In genomic region chr20:22583773-22584629, GRCh38 we compare ENCODE assay signal across 9 cellular contexts. TPM values are rescaled to one million over a fixed set of nuclear protein-coding genes. Genes with fewer than 3 reads are reported as not detected.
A peak's percentile ranks its signal among the peaks of the same experiment; 100 is the strongest.
DNase-seq lines count a peak whose midpoint lies in the region; ATAC-seq lines count a peak whose summit lies in the region.
"Had no signal": no experiment of that assay in that cellular context is flagged by ENCODE, and none has a peak within 500 bp of the region (broad histone marks: within the 10 kb centered on the region; RNA-seq: fewer than 3 reads in every experiment).

FOXA2 (minus strand) TSS chr20:22584572; CDS start chr20:22584278, 294 bp downstream.

- H3K4me1 ChIP-seq in HUES6 (ENCODE audit: control insufficient read depth, insufficient read depth, low read length) (peaks cover 41% of the 10 kb centered on the region), adipocyte (ENCODE audit: control insufficient read depth, insufficient read depth, low read length) (peaks cover 8% of the 10 kb centered on the region), mesendoderm (ENCODE audit: control insufficient read depth, low read depth, low read length) (no peaks in the 10 kb centered on the region)

- in situ Hi-C loops in ACHN (cut with HindIII; ENCODE audit: low pct_ligation_motif_present, low pct_unique_long_range_greater_than_20kb, low sequenced_read_pairs), result no loop called here

- H3K4me3 ChIP-seq in HUES6 (ENCODE audit: low read depth, low read length), result peak within 1 kb of the TSS; percentile 53
- peak within 1 kb of the TSS; percentile 27 for H3K4me3 ChIP-seq in adipocyte (ENCODE audit: low read length)
- peak within 1 kb of the TSS; percentile 51 for H3K4me3 ChIP-seq in mesendoderm (ENCODE audit: low read length)

- no peak within 1 kb of the TSS for H2BK120ac ChIP-seq in mesendoderm (ENCODE audit: low read depth, low read length)

- H3K4ac ChIP-seq in mesendoderm (ENCODE audit: low read depth, low read length), result peak within 1 kb of the TSS; percentile 6

- H3K27me3 ChIP-seq in HUES6 (ENCODE audit: control insufficient read depth, insufficient read depth, low read length) (peaks cover 99% of the 10 kb centered on the region), adipocyte (replicated peaks; ENCODE audit: control insufficient read depth, insufficient read depth, low read length) (peaks cover 78% of the 10 kb centered on the region), mesendoderm (ENCODE audit: insufficient read depth, low read length, poor library complexity) (peaks cover 59% of the 10 kb centered on the region)

- H3K23ac ChIP-seq in mesendoderm (ENCODE audit: low read length), result no peak within 1 kb of the TSS

- H3K56ac ChIP-seq in mesendoderm (ENCODE audit: low read length), result peak within 1 kb of the TSS; percentile 85

- peak within 1 kb of the TSS; percentile 50 for H3K4me2 ChIP-seq in mesendoderm (ENCODE audit: low read length)

- WGBS in mesendoderm (ENCODE audit: extremely low coverage, insufficient coverage, low lambda C conversion rate), result no CpG with 5 or more reads among the region's 58 CpGs

- H3K27ac ChIP-seq in HUES6 (ENCODE audit: low read depth, low read length) (no peak within 1 kb of the TSS), mesendoderm (ENCODE audit: low read depth, low read length) (no peak within 1 kb of the TSS)
- H3K27ac ChIP-seq: VCaP had no signal

- peak; percentile 39 for DNase-seq in ACHN
- DNase-seq in adipocyte (ENCODE audit: low read depth), result no peak
- DNase-seq in mesendoderm, result peak; percentile 90
- DNase-seq in NOMO-1 (lab: John Stamatoyannopoulos, UW; ENCODE audit: unreplicated experiment in 2 of 2), result no peak
- no peak for DNase-seq in activated CD4-positive, CD25-positive, alpha-beta regulatory T cell (lab: John Stamatoyannopoulos, UW)

- no peaks in the 10 kb centered on the region for H3K79me2 ChIP-seq in mesendoderm (ENCODE audit: control insufficient read depth, insufficient read depth, low read length)

- peak within 1 kb of the TSS; percentile 16 for H3K18ac ChIP-seq in mesendoderm (ENCODE audit: low read length)

- H3K9me3 ChIP-seq in HUES6 (ENCODE audit: control insufficient read depth, insufficient read depth, low read depth, low read length) (no peaks in the 10 kb centered on the region), adipocyte (ENCODE audit: control insufficient read depth, low read length) (no peaks in the 10 kb centered on the region)

- H3K9ac ChIP-seq in HUES6 (ENCODE audit: low read length), result peak within 1 kb of the TSS; percentile 50
- no peak within 1 kb of the TSS for H3K9ac ChIP-seq in adipocyte (ENCODE audit: low read length)
- H3K9ac ChIP-seq in mesendoderm (ENCODE audit: low read length), result peak within 1 kb of the TSS; percentile 74

- H2AK5ac ChIP-seq in mesendoderm (ENCODE audit: low read length), result no peak within 1 kb of the TSS

- no peak within 1 kb of the TSS for H2BK15ac ChIP-seq in mesendoderm (replicated peaks; ENCODE audit: low read depth)

- no peak for ATAC-seq in HG02642 (IDR thresholded peaks at IDR 0.05; ENCODE audit: poor library complexity, unreplicated experiment)
- no peak for ATAC-seq in GM19351 (IDR thresholded peaks at IDR 0.05; ENCODE audit: unreplicated experiment)

- no peak within 1 kb of the TSS for H4K5ac ChIP-seq in mesendoderm (ENCODE audit: low read length)

- H2BK5ac ChIP-seq in mesendoderm (ENCODE audit: low read length), result no peak within 1 kb of the TSS

- no peaks in the 10 kb centered on the region for H3K36me3 ChIP-seq in HUES6 (ENCODE audit: control insufficient read depth, insufficient read depth, low read length)
- H3K36me3 ChIP-seq in adipocyte (ENCODE audit: control insufficient read depth, insufficient read depth, low read length, severe bottlenecking), result no peaks in the 10 kb centered on the region
- no peaks in the 10 kb centered on the region for H3K36me3 ChIP-seq in mesendoderm (ENCODE audit: control insufficient read depth, insufficient read depth, low read length)

- no peaks in the 10 kb centered on the region for H3K79me1 ChIP-seq in mesendoderm (ENCODE audit: low read length)

- H4K8ac ChIP-seq in mesendoderm (ENCODE audit: low read depth, low read length), result no peak within 1 kb of the TSS

RNA-seq across cellular contexts. Expression of gene FOXA2, which starts in this region (rescaled TPM):
- polyA plus RNA-seq in mesendoderm (2013, experiment 1 of 2), result 5.9 TPM
- polyA plus RNA-seq in mesendoderm (2013, experiment 2 of 2), result 5.6 TPM

Comparison
In these comparisons a context has a peak if more than half of its experiments do, and no peak if none do; other contexts are left out.
1. DNase-seq: peak in ACHN (single experiment) and mesendoderm (single experiment); none in adipocyte (single experiment), NOMO-1 (0 of 2) and activated CD4-positive, CD25-positive, alpha-beta regulatory T cell (0 of 4).
2. Peak in every context shown above with its lines, with median percentiles within 50 percentile points of each other: H3K4me3 ChIP-seq.